Comparison of ENCODE assay signal across 26 cellular contexts in genomic region chr12:8556748-8557147, GRCh38. TPM values are rescaled to one million over a fixed set of nuclear protein-coding genes. Genes with fewer than 3 reads are reported as not detected.
"Had no signal": no experiment of that assay in that cellular context is flagged by ENCODE, and none has a peak within 500 bp of the region (broad histone marks: within the 10 kb centered on the region; RNA-seq: fewer than 3 reads in every experiment).

No MANE protein-coding gene starts in this region.

- H3K9me3 Mint-ChIP-seq: activated B cell treated with CpG ODN at 0.5 μM for 24 hours; activated CD8-positive, alpha-beta T cell treated with anti-CD3 and anti-CD28 coated beads for 36 hours; dendritic cell treated with granulocyte-macrophage colony-stimulating factor and Interleukin-4, amounts not matched to agents 40 ng/mL and 50 ng/mL, for 4 days; natural killer cell treated with Interleukin-12 subunit alpha and Interleukin-12 subunit beta and Interleukin-15 and Interleukin-18, amount 100 ng/mL, for 72 hours; T-helper 2 cell treated with Interferon-gamma antibody and Interleukin-4, amounts not matched to agents 5 μg/mL and 100 μg/mL, for 36 hours had no signal

- H3K36me3 ChIP-seq: esophagus squamous epithelium, left ventricle myocardium inferior, right atrium auricular region, stomach, thyroid gland, upper lobe of right lung had no signal

- H3K27ac Mint-ChIP-seq: activated B cell treated with CpG ODN at 0.5 μM for 24 hours; activated CD8-positive, alpha-beta T cell treated with anti-CD3 and anti-CD28 coated beads for 36 hours; activated naive CD4-positive, alpha-beta T cell treated with anti-CD3 and anti-CD28 coated beads, Interleukin-2, amount 50 U/mL, for 24 hours; activated naive CD8-positive, alpha-beta T cell treated with anti-CD3 and anti-CD28 coated beads, Interleukin-2, amount 50 U/mL, for 24 hours; activated T-helper 1 cell treated with anti-CD3 and anti-CD28 coated beads, Interleukin-12 subunit alpha, Interleukin-12 subunit beta, Interleukin-2, Interleukin-4 antibody, amounts not matched to agents 30 ng/mL and 10 ng/mL and 1 ng/mL, durations not matched to agents 14 hours and 24 hours and 36 hours; dendritic cell treated with granulocyte-macrophage colony-stimulating factor and Interleukin-4, amounts not matched to agents 40 ng/mL and 50 ng/mL, for 4 days; endodermal cell; natural killer cell treated with Interleukin-12 subunit alpha and Interleukin-12 subunit beta and Interleukin-15 and Interleukin-18, amount 100 ng/mL, for 72 hours; T-helper 2 cell treated with Interferon-gamma antibody and Interleukin-4, amounts not matched to agents 5 μg/mL and 100 μg/mL, for 36 hours had no signal

- H3K27me3 ChIP-seq: esophagus squamous epithelium, right atrium auricular region, stomach, thyroid gland, upper lobe of right lung had no signal

- ATAC-seq: activated CD8-positive, alpha-beta T cell treated with anti-CD3 and anti-CD28 coated beads for 36 hours; activated naive CD8-positive, alpha-beta T cell treated with anti-CD3 and anti-CD28 coated beads, Interleukin-2, amount 50 U/mL, for 24 hours; natural killer cell treated with Interleukin-12 subunit alpha and Interleukin-12 subunit beta and Interleukin-15 and Interleukin-18, amount 100 ng/mL, for 72 hours; upper lobe of right lung had no signal

- H3K27me3 Mint-ChIP-seq: activated CD8-positive, alpha-beta T cell treated with anti-CD3 and anti-CD28 coated beads for 36 hours; activated naive CD8-positive, alpha-beta T cell treated with anti-CD3 and anti-CD28 coated beads, Interleukin-2, amount 50 U/mL, for 24 hours; dendritic cell treated with granulocyte-macrophage colony-stimulating factor and Interleukin-4, amounts not matched to agents 40 ng/mL and 50 ng/mL, for 4 days had no signal

- H3K4me1 ChIP-seq: esophagus squamous epithelium, left ventricle myocardium inferior, right atrium auricular region, stomach, thyroid gland, upper lobe of right lung had no signal

- H3K4me3 Mint-ChIP-seq: activated B cell treated with CpG ODN at 0.5 μM for 24 hours; activated CD8-positive, alpha-beta T cell treated with anti-CD3 and anti-CD28 coated beads for 36 hours; activated naive CD4-positive, alpha-beta T cell treated with anti-CD3 and anti-CD28 coated beads, Interleukin-2, amount 50 U/mL, for 24 hours; activated naive CD8-positive, alpha-beta T cell treated with anti-CD3 and anti-CD28 coated beads, Interleukin-2, amount 50 U/mL, for 24 hours; activated T-helper 1 cell treated with anti-CD3 and anti-CD28 coated beads, Interleukin-12 subunit alpha, Interleukin-12 subunit beta, Interleukin-2, Interleukin-4 antibody, amounts not matched to agents 30 ng/mL and 10 ng/mL and 1 ng/mL, durations not matched to agents 14 hours and 24 hours and 36 hours; dendritic cell treated with granulocyte-macrophage colony-stimulating factor and Interleukin-4, amounts not matched to agents 40 ng/mL and 50 ng/mL, for 4 days; endodermal cell; natural killer cell treated with Interleukin-12 subunit alpha and Interleukin-12 subunit beta and Interleukin-15 and Interleukin-18, amount 100 ng/mL, for 72 hours; T-helper 2 cell treated with Interferon-gamma antibody and Interleukin-4, amounts not matched to agents 5 μg/mL and 100 μg/mL, for 36 hours had no signal

- H3K4me3 ChIP-seq: esophagus squamous epithelium, left ventricle myocardium inferior, lung, right atrium auricular region, stomach, thyroid gland, upper lobe of right lung had no signal

- DNase-seq: activated B cell treated with CpG ODN at 0.5 μM for 24 hours; activated CD4-positive, alpha-beta T cell treated with anti-CD3 and anti-CD28 coated beads for 4 hours; activated CD8-positive, alpha-beta T cell treated with anti-CD3 and anti-CD28 coated beads for 36 hours; activated gamma-delta T cell; activated naive CD8-positive, alpha-beta T cell treated with anti-CD3 and anti-CD28 coated beads, Interleukin-2, amount 50 U/mL, for 24 hours; amygdala; central memory CD4-positive, alpha-beta T cell; endodermal cell; esophagus squamous epithelium; left ventricle myocardium inferior; mesendoderm; stimulated activated CD4-positive, alpha-beta T cell treated with anti-CD3 and anti-CD28 coated beads, Interleukin-15, amount 100 ng/mL, for 24 hours; stomach; T-helper 1 cell; thyroid gland; upper lobe of right lung had no signal

- H3K27ac ChIP-seq: esophagus squamous epithelium, left ventricle myocardium inferior, right atrium auricular region, stomach, thyroid gland, upper lobe of right lung had no signal

- H3K4me1 Mint-ChIP-seq: activated B cell treated with CpG ODN at 0.5 μM for 24 hours; activated naive CD4-positive, alpha-beta T cell treated with anti-CD3 and anti-CD28 coated beads, Interleukin-2, amount 50 U/mL, for 24 hours; activated naive CD8-positive, alpha-beta T cell treated with anti-CD3 and anti-CD28 coated beads, Interleukin-2, amount 50 U/mL, for 24 hours had no signal

- H3K9me3 ChIP-seq: esophagus squamous epithelium, right atrium auricular region, thyroid gland, upper lobe of right lung had no signal

- H3K36me3 Mint-ChIP-seq: natural killer cell treated with Interleukin-12 subunit alpha and Interleukin-12 subunit beta and Interleukin-15 and Interleukin-18, amount 100 ng/mL, for 72 hours had no signal

RNA-seq across cellular contexts. Expression of gene CLEC4E, which starts 16.0 kb away (rescaled TPM):
- total RNA-seq: activated B cell treated with CpG ODN at 0.5 μM for 24 hours; activated CD8-positive, alpha-beta T cell treated with anti-CD3 and anti-CD28 coated beads for 36 hours; activated T-helper 1 cell treated with anti-CD3 and anti-CD28 coated beads, Interleukin-12 subunit alpha, Interleukin-12 subunit beta, Interleukin-2, Interleukin-4 antibody, amounts not matched to agents 30 ng/mL and 10 ng/mL and 1 ng/mL, durations not matched to agents 14 hours and 24 hours and 36 hours; endodermal cell; frontal cortex; natural killer cell treated with Interleukin-12 subunit alpha and Interleukin-12 subunit beta and Interleukin-15 and Interleukin-18, amount 100 ng/mL, for 72 hours; pulmonary artery endothelial cell had no signal

RNA-seq across cellular contexts. Expression of gene CLEC4D, which starts 43.4 kb away (rescaled TPM):
- total RNA-seq: activated B cell treated with CpG ODN at 0.5 μM for 24 hours; activated CD8-positive, alpha-beta T cell treated with anti-CD3 and anti-CD28 coated beads for 36 hours; activated T-helper 1 cell treated with anti-CD3 and anti-CD28 coated beads, Interleukin-12 subunit alpha, Interleukin-12 subunit beta, Interleukin-2, Interleukin-4 antibody, amounts not matched to agents 30 ng/mL and 10 ng/mL and 1 ng/mL, durations not matched to agents 14 hours and 24 hours and 36 hours; left ventricle myocardium inferior; natural killer cell treated with Interleukin-12 subunit alpha and Interleukin-12 subunit beta and Interleukin-15 and Interleukin-18, amount 100 ng/mL, for 72 hours; pulmonary artery endothelial cell had no signal

RNA-seq across cellular contexts. Expression of gene AICDA, which starts 55.9 kb away (rescaled TPM):
- total RNA-seq: activated CD8-positive, alpha-beta T cell treated with anti-CD3 and anti-CD28 coated beads for 36 hours; activated T-helper 1 cell treated with anti-CD3 and anti-CD28 coated beads, Interleukin-12 subunit alpha, Interleukin-12 subunit beta, Interleukin-2, Interleukin-4 antibody, amounts not matched to agents 30 ng/mL and 10 ng/mL and 1 ng/mL, durations not matched to agents 14 hours and 24 hours and 36 hours; endodermal cell; esophagus squamous epithelium; frontal cortex; left ventricle myocardium inferior; mononuclear cell; pulmonary artery endothelial cell; thyroid gland had no signal
